In the genomic region with DNA sequence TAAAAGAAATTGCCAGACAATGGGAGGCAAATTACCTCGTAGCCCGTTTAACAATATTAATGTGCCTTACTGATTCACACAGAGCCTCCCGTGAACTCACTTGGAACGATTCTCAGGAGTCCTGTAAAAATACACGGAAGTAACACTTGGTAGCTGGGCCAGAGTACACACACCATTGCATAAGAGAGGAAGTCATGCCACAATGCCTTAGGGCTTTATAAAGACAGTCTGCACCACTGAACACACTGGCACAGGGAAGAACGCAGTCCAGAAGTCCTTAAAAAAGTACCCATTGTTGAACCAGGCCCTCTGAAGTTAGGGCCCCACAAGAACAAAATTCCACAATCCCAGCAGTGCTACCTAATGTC, we compare ENCODE assay signal across 1 cellular context.
TF ChIP-seq lines count a peak whose summit lies in the region.

No MANE protein-coding gene starts in this region.

TF ChIP-seq in GM12878, 131 proteins besides CTCF, POLR2A, EP300 and RAD21 (continued from another document):
- TF ChIP-seq E4F1 (IDR thresholded peaks at IDR 0.05; ENCODE audit: borderline replicate concordance, partially characterized antibody) (no peak), MAX (IDR thresholded peaks at IDR 0.05; ENCODE audit: low read depth, low read length) (no peak), SUZ12 (IDR thresholded peaks at IDR 0.05; ENCODE audit: unreplicated experiment) (no peak)
